8 cellular contexts compared by ENCODE assay signal in the genomic region with DNA sequence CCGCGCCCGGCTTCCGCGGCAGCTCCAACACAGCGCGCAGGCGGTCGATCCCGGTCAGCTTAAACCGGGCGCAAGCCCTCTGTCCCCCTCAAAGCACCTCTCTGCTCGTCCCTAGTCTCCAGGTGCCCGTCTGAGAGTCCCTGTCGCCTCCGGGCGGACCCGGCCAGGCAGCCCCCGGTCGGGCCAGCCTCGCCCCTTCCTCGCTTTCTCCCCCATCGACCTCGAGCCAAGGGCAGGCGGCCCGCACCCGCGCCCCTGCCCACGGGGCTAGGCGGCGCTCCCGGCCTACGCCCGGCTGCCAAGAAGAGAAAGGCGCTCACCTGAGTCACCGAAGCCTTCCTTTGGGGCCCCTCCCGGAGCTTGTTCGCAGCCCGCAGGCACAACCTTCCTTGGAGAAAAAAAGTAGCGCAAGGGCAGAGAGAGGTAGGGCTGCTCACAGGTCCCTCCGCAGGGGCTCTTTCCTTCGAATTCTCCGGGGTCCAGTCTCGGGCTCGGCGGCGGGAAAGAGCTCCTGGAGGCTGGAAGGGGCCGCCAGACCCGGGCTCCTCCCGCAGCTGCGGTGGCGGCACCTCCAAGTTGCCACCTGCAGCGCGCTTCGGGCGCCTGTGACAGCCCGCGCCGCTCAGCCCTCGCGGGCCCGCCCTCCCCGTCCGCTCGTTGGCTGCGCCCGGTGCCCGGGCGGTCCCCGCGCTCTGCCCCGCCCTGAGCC.
A peak's percentile ranks its signal among the peaks of the same experiment; 100 is the strongest.
DNase-seq lines count a peak whose midpoint lies in the region; ATAC-seq and TF ChIP-seq lines count a peak whose summit lies in the region.

No MANE protein-coding gene starts in this region.

- ATAC-seq in omental fat pad (ENCODE audit: low FRiP score) (peak; percentile 89), HG03095 (IDR thresholded peaks at IDR 0.05; ENCODE audit: unreplicated experiment) (no peak)

- in situ Hi-C loops in GM23248 (cut with MboI) = no loop called here

- H3K9me3 Mint-ChIP-seq in activated naive CD4-positive, alpha-beta T cell treated with anti-CD3 and anti-CD28 coated beads, Interleukin-2, amount 10 ng/mL, durations not matched to agents 7 days and 5 days = no peaks in the 10 kb centered on the region

- no peaks in the 10 kb centered on the region for H4K20me1 ChIP-seq in GM23248 (ENCODE audit: insufficient read depth)

- H3K9me2 ChIP-seq in GM23248 (ENCODE audit: insufficient read depth) = no peaks in the 10 kb centered on the region

- H3K27me3 ChIP-seq in GM23248 (replicated peaks; ENCODE audit: insufficient read depth) (peaks cover 27% of the 10 kb centered on the region), cardiac muscle cell (no peaks in the 10 kb centered on the region)

- no peaks in the 10 kb centered on the region for H3F3A ChIP-seq in GM23248 (ENCODE audit: insufficient read depth)

- H3K9ac ChIP-seq in GM23248 = no peak overlapping the region

- H3K4me2 ChIP-seq in GM23248 (ENCODE audit: unreplicated experiment) = peak overlapping the region; percentile 88

- H2AFZ ChIP-seq in GM23248 = peak overlapping the region; percentile 83

- peaks cover 4% of the 10 kb centered on the region for H3K4me1 Mint-ChIP-seq in activated naive CD4-positive, alpha-beta T cell treated with anti-CD3 and anti-CD28 coated beads, Interleukin-2, amount 10 ng/mL, durations not matched to agents 7 days and 5 days

- no peaks in the 10 kb centered on the region for H3K79me2 ChIP-seq in GM23248 (ENCODE audit: insufficient read depth)

- H3K4me1 ChIP-seq in GM23248 (ENCODE audit: insufficient read depth) = no peaks in the 10 kb centered on the region
- H3K4me1 ChIP-seq in cardiac muscle cell (ENCODE audit: low read depth) = peaks cover 43% of the 10 kb centered on the region

- peak overlapping the region; percentile 75 for H3K4me3 ChIP-seq in GM23248
- H3K4me3 ChIP-seq in cardiac muscle cell = peak overlapping the region; percentile 96

- no peak overlapping the region for H3K27ac Mint-ChIP-seq in activated naive CD4-positive, alpha-beta T cell treated with anti-CD3 and anti-CD28 coated beads, Interleukin-2, amount 10 ng/mL, durations not matched to agents 7 days and 5 days

- H3K36me3 ChIP-seq in GM23248 (ENCODE audit: low read depth) (no peaks in the 10 kb centered on the region), cardiac muscle cell (no peaks in the 10 kb centered on the region)

- TF ChIP-seq CTCF in cardiac muscle cell (IDR thresholded peaks at IDR 0.05; ENCODE audit: low read depth, low read length) = no peak
- no peak for TF ChIP-seq CTCF in omental fat pad (IDR thresholded peaks at IDR 0.05)

- CTCF ChIA-PET in activated naive CD4-positive, alpha-beta T cell treated with anti-CD3 and anti-CD28 coated beads, Interleukin-2, amount 10 ng/mL, durations not matched to agents 7 days and 5 days (lab: Charles Lee) = no interaction called here

- 1% methylated on average over 51 to 59 of the region's 72 CpGs for WGBS in GM23248 (ENCODE audit: low coverage in 1 of 2, low lambda C conversion rate in 2 of 2, missing lambda C conversion rate in 2 of 2), 2 experiments

- no peak overlapping the region for H3K4me3 Mint-ChIP-seq in activated naive CD4-positive, alpha-beta T cell treated with anti-CD3 and anti-CD28 coated beads, Interleukin-2, amount 10 ng/mL, durations not matched to agents 7 days and 5 days

- H3K27ac ChIP-seq in GM23248 (no peak overlapping the region), cardiac muscle cell (peak overlapping the region; percentile 85)

- peaks cover 51% of the 10 kb centered on the region for H3K27me3 Mint-ChIP-seq in activated naive CD4-positive, alpha-beta T cell treated with anti-CD3 and anti-CD28 coated beads, Interleukin-2, amount 10 ng/mL, durations not matched to agents 7 days and 5 days

- no peaks in the 10 kb centered on the region for H3K36me3 Mint-ChIP-seq in activated naive CD4-positive, alpha-beta T cell treated with anti-CD3 and anti-CD28 coated beads, Interleukin-2, amount 10 ng/mL, durations not matched to agents 7 days and 5 days

- H3K9me3 ChIP-seq in GM23248 (ENCODE audit: low read depth) (no peaks in the 10 kb centered on the region), cardiac muscle cell (ENCODE audit: low read depth) (no peaks in the 10 kb centered on the region)

- DNase-seq in ELF-1 (ENCODE audit: low read depth, low spot score) (peak; percentile 91), GM23248 (peak; percentile 68), NCI-H146 treated with DMSO at 0.1 percent for 48 hours (lab: John Stamatoyannopoulos, UW; ENCODE audit: unreplicated experiment) (peak; percentile 36), cardiac muscle cell (ENCODE audit: low read depth in 1 of 2, low spot score in 1 of 2) (peak; percentile 77 to 96), omental fat pad (ENCODE audit: low spot score) (peak; percentile 40)
- DNase-seq in activated naive CD4-positive, alpha-beta T cell treated with anti-CD3 and anti-CD28 coated beads, Interleukin-2, amount 10 ng/mL, durations not matched to agents 7 days and 5 days = peak; percentile 62
- DNase-seq in effector CD4-positive, alpha-beta T cell = no peak
